Comparison of ENCODE assay signal across 9 cellular contexts in genomic region chr17:78862073-78863023, GRCh38. TPM values are rescaled to one million over a fixed set of nuclear protein-coding genes. Genes with fewer than 3 reads are reported as not detected.
DNase-seq lines count a peak whose midpoint lies in the region; ATAC-seq lines count a peak whose summit lies in the region.
"Had no signal": no experiment of that assay in that cellular context is flagged by ENCODE, and none has a peak within 500 bp of the region (broad histone marks: within the 10 kb centered on the region; RNA-seq: fewer than 3 reads in every experiment).

No MANE protein-coding gene starts in this region.

- no peak overlapping the region for H3K4me3 ChIP-seq in muscle layer of duodenum (ENCODE audit: low read depth in 1 of 2, low read length in 2 of 2)

- peak overlapping the region; percentile 79 for H3K27ac ChIP-seq in muscle layer of duodenum (ENCODE audit: low read length)

- no peaks in the 10 kb centered on the region for H3K27me3 ChIP-seq in muscle layer of duodenum (ENCODE audit: low read depth, low read length)

- H3K4me1 ChIP-seq in muscle layer of duodenum (ENCODE audit: control insufficient read depth in 1 of 2, insufficient read depth in 2 of 2, low read length in 2 of 2) = peaks cover 4 to 17% of the 10 kb centered on the region in 2 donors

- no peaks in the 10 kb centered on the region for H3K9me3 ChIP-seq in muscle layer of duodenum (ENCODE audit: control insufficient read depth in 1 of 2, low read length in 2 of 2)

- DNase-seq in AG08395 (ENCODE audit: low spot score) = peak; percentile 93
- peak; percentile 67 for DNase-seq in NCI-H69 (lab: John Stamatoyannopoulos, UW)
- DNase-seq in dermis microvascular lymphatic vessel endothelial cell (ENCODE audit: low read depth in 2 of 2) = peak; percentile 84 to 96
- no peak for DNase-seq in activated CD4-positive, alpha-beta T cell treated with anti-CD3 and anti-CD28 coated beads, Interleukin-2, amount 50 U/mL, for 4 hours
- DNase-seq in activated CD4-positive, CD25-positive, alpha-beta regulatory T cell (lab: John Stamatoyannopoulos, UW) = no peak
- DNase-seq in DMS79 treated with DMSO at 0.1 percent for 48 hours (lab: John Stamatoyannopoulos, UW) = no peak
- DNase-seq: T-helper 1 cell had no signal

- no peak for ATAC-seq in HG02798 (IDR thresholded peaks at IDR 0.05; ENCODE audit: poor library complexity, unreplicated experiment)

- peaks cover 3 to 15% of the 10 kb centered on the region in 2 donors for H3K36me3 ChIP-seq in muscle layer of duodenum (ENCODE audit: control insufficient read depth in 1 of 2, insufficient read depth in 2 of 2, low read length in 2 of 2)

RNA-seq across cellular contexts. Expression of gene USP36, which starts 21.7 kb away (rescaled TPM):
- total RNA-seq in dermis microvascular lymphatic vessel endothelial cell = 7.8 and 18.2 TPM in 2 replicates

RNA-seq across cellular contexts. Expression of gene CEP295NL, which starts 40.7 kb away (rescaled TPM):
- 0.64 and 2.3 TPM in 2 replicates for total RNA-seq in dermis microvascular lymphatic vessel endothelial cell

Comparison
In these comparisons a context has a peak if more than half of its experiments do, and no peak if none do; other contexts are left out.
1. DNase-seq: peak in AG08395 (single experiment), NCI-H69 (single experiment) and dermis microvascular lymphatic vessel endothelial cell (2 of 2); none in activated CD4-positive, alpha-beta T cell treated with anti-CD3 and anti-CD28 coated beads, Interleukin-2, amount 50 U/mL, for 4 hours (0 of 2), activated CD4-positive, CD25-positive, alpha-beta regulatory T cell (0 of 4) and DMS79 treated with DMSO at 0.1 percent for 48 hours (single experiment).